ENCODE assay signal across 12 cellular contexts in genomic region chr9:89891221-89892052, GRCh38.
DNase-seq lines count a peak whose midpoint lies in the region; ATAC-seq and TF ChIP-seq lines count a peak whose summit lies in the region.
"Had no signal": no experiment of that assay in that cellular context is flagged by ENCODE, and none has a peak within 500 bp of the region (broad histone marks: within the 10 kb centered on the region; RNA-seq: fewer than 3 reads in every experiment).

No MANE protein-coding gene starts in this region.

- ATAC-seq in HG02623 (IDR thresholded peaks at IDR 0.05; ENCODE audit: unreplicated experiment): no peak
- ATAC-seq: effector memory CD8-positive, alpha-beta T cell; Panc1 had no signal

- no peak for TF ChIP-seq CTCF in cardiac muscle cell (IDR thresholded peaks at IDR 0.05; ENCODE audit: low read depth, low read length)

- H3K36me3 ChIP-seq in cardiac muscle cell: no peaks in the 10 kb centered on the region
- no peaks in the 10 kb centered on the region for H3K36me3 ChIP-seq in muscle layer of colon (ENCODE audit: insufficient read depth, low read length)

- H3K9me3 ChIP-seq in cardiac muscle cell (ENCODE audit: low read depth) (no peaks in the 10 kb centered on the region), muscle layer of colon (ENCODE audit: low read length) (no peaks in the 10 kb centered on the region)

- H3K4me3 ChIP-seq in cardiac muscle cell (no peak overlapping the region), muscle layer of colon (ENCODE audit: low read depth in 1 of 2, low read length in 2 of 2) (no peak overlapping the region)

- peaks cover 12% of the 10 kb centered on the region for H3K4me1 ChIP-seq in cardiac muscle cell (ENCODE audit: low read depth)
- peaks cover 32% of the 10 kb centered on the region for H3K4me1 ChIP-seq in muscle layer of colon (ENCODE audit: insufficient read depth, low read length)

- H3K27ac ChIP-seq in cardiac muscle cell (peak overlapping the region; percentile 13), muscle layer of colon (ENCODE audit: low read depth, low read length) (peak overlapping the region; percentile 86), substantia nigra (ENCODE audit: low read depth, low read length, poor library complexity, severe bottlenecking) (no peak overlapping the region)

- H3K27me3 ChIP-seq in cardiac muscle cell (no peaks in the 10 kb centered on the region), muscle layer of colon (ENCODE audit: control insufficient read depth in 1 of 2, insufficient read depth in 2 of 2, low read length in 2 of 2) (no peaks in the 10 kb centered on the region)

- peak in 30 of 56 donors; percentile 15 to 82 (median 52) for DNase-seq in amygdala (lab: John Stamatoyannopoulos, UW)
- DNase-seq in cardiac muscle cell (ENCODE audit: low read depth in 1 of 2, low spot score in 1 of 2): peak in 1 of 2 donors; percentile 78
- peak in 31 of 49 donors; percentile 18 to 72 (median 42) for DNase-seq in substantia nigra (lab: John Stamatoyannopoulos, UW)
- no peak for DNase-seq in stimulated activated CD4-positive, alpha-beta T cell treated with anti-CD3 and anti-CD28 coated beads, Interleukin-12 subunit alpha, Interleukin-12 subunit beta, amount 100 ng/mL, for 4 hours
- DNase-seq in T-helper 9 cell: no peak
- no peak for DNase-seq in occipital lobe (lab: John Stamatoyannopoulos, UW)
- DNase-seq: effector memory CD8-positive, alpha-beta T cell; GF-D8; NCI-H2107 had no signal

- H3K9ac ChIP-seq in muscle layer of colon (ENCODE audit: low read length): no peak overlapping the region

Comparison
In these comparisons a context has a peak if more than half of its experiments do, and no peak if none do; other contexts are left out.
1. DNase-seq: peak in amygdala (30 of 56) and substantia nigra (31 of 49); none in stimulated activated CD4-positive, alpha-beta T cell treated with anti-CD3 and anti-CD28 coated beads, Interleukin-12 subunit alpha, Interleukin-12 subunit beta, amount 100 ng/mL, for 4 hours (single experiment), T-helper 9 cell (single experiment) and occipital lobe (single experiment).